In genomic region chr5:82885657-82886389, GRCh38 we compare ENCODE assay signal across 10 cellular contexts.
DNase-seq lines count a peak whose midpoint lies in the region; ATAC-seq and TF ChIP-seq lines count a peak whose summit lies in the region.
"Had no signal": no experiment of that assay in that cellular context is flagged by ENCODE, and none has a peak within 500 bp of the region (broad histone marks: within the 10 kb centered on the region; RNA-seq: fewer than 3 reads in every experiment).

No MANE protein-coding gene starts in this region.

- ATAC-seq in GM21717 (IDR thresholded peaks at IDR 0.05; ENCODE audit: unreplicated experiment) (peak; percentile 53), GM21526 (IDR thresholded peaks at IDR 0.05; ENCODE audit: low FRiP score, unreplicated experiment) (no peak)

- TF ChIP-seq RAD21 in Ishikawa (IDR thresholded peaks at IDR 0.05; ENCODE audit: low read depth) = peak; percentile 11; the same call in 1 of the 2 replicates

- H3K4me3 ChIP-seq in fibroblast of the aortic adventitia (ENCODE audit: low read depth, low read length) = no peak overlapping the region

- DNase-seq in Daoy (ENCODE audit: low read depth) = peak; percentile 40
- DNase-seq in fibroblast of the aortic adventitia (ENCODE audit: low read depth) = peak; percentile 23
- no peak for DNase-seq in NCI-H1436 (lab: John Stamatoyannopoulos, UW)
- no peak for DNase-seq in occipital lobe (lab: John Stamatoyannopoulos, UW)
- DNase-seq in cerebellar nuclear complex (lab: John Stamatoyannopoulos, UW) = no peak
- DNase-seq: NCI-H1694; stimulated activated CD4-positive, alpha-beta T cell treated with anti-CD3 and anti-CD28 coated beads, Interleukin-2, amount 100 ng/mL, for 24 hours had no signal

- no peak for TF ChIP-seq EP300 in Ishikawa (IDR thresholded peaks at IDR 0.05; ENCODE audit: borderline replicate concordance)

- TF ChIP-seq CTCF in fibroblast of the aortic adventitia (IDR thresholded peaks at IDR 0.05; ENCODE audit: insufficient read depth, low read length) = no peak

TF ChIP-seq in Ishikawa, 13 proteins besides CTCF, POLR2A, EP300 and RAD21:
- TF ChIP-seq NFIC (IDR thresholded peaks at IDR 0.05) (no peak), CEBPB (IDR thresholded peaks at IDR 0.05) (no peak), CREB1 (IDR thresholded peaks at IDR 0.05; ENCODE audit: low read depth) (no peak), EGR1 (IDR thresholded peaks at IDR 0.05) (no peak), USF1 (IDR thresholded peaks at IDR 0.05) (no peak), TEAD4 (IDR thresholded peaks at IDR 0.05) (no peak), ZBTB7A (IDR thresholded peaks at IDR 0.05; ENCODE audit: low read depth) (no peak), FOXM1 (IDR thresholded peaks at IDR 0.05; ENCODE audit: borderline replicate concordance, low read depth) (no peak), TCF12 (IDR thresholded peaks at IDR 0.05; ENCODE audit: low read depth) (no peak), REST (IDR thresholded peaks at IDR 0.05; ENCODE audit: low read depth) (no peak)

Comparison
In these comparisons a context has a peak if more than half of its experiments do, and no peak if none do; other contexts are left out.
1. DNase-seq: peak in Daoy (single experiment) and fibroblast of the aortic adventitia (single experiment); none in NCI-H1436 (single experiment), occipital lobe (single experiment) and cerebellar nuclear complex (0 of 2).